ENCODE assay signal across 8 cellular contexts in genomic region chr3:171810278-171811058, GRCh38. TPM values are rescaled to one million over a fixed set of nuclear protein-coding genes. Genes with fewer than 3 reads are reported as not detected.
DNase-seq lines count a peak whose midpoint lies in the region; ATAC-seq lines count a peak whose summit lies in the region.

Gene PLD1 (minus strand): TSS chr3:171810483. CDS start chr3:171738051, 72,432 bp downstream.

- POLR2A ChIA-PET in activated CD4-positive, alpha-beta T cell treated with anti-CD3 and anti-CD28 coated beads for 36 hours (lab: Charles Lee) = interaction anchor here (0.6 kb wide), 1 partner anchor 20 kb away, joined by 3 read pairs; no protein-coding TSS in a partner anchor

- H3K9me3 Mint-ChIP-seq in activated CD4-positive, alpha-beta T cell treated with anti-CD3 and anti-CD28 coated beads for 36 hours (ENCODE audit: low read depth) = peaks cover under 1% of the 10 kb centered on the region

- H3K27ac Mint-ChIP-seq in activated CD4-positive, alpha-beta T cell treated with anti-CD3 and anti-CD28 coated beads for 36 hours = peak within 1 kb of the TSS; percentile 63

- peak within 1 kb of the TSS; percentile 66 for H3K4me3 ChIP-seq in endocrine pancreas (ENCODE audit: control insufficient read depth, insufficient read depth, low read length)

- peaks cover 21% of the 10 kb centered on the region for H3K4me1 Mint-ChIP-seq in activated CD4-positive, alpha-beta T cell treated with anti-CD3 and anti-CD28 coated beads for 36 hours

- CTCF ChIA-PET in activated CD4-positive, alpha-beta T cell treated with anti-CD3 and anti-CD28 coated beads for 36 hours (lab: Charles Lee) = interaction anchor here (0.7 to 1.5 kb wide), 3 partner anchors 19 to 454 kb away, joined by 3 read pairs; no protein-coding TSS in a partner anchor

- H3K4me3 Mint-ChIP-seq in activated CD4-positive, alpha-beta T cell treated with anti-CD3 and anti-CD28 coated beads for 36 hours = peak within 1 kb of the TSS; percentile 72

- ATAC-seq in activated CD4-positive, alpha-beta T cell treated with anti-CD3 and anti-CD28 coated beads for 36 hours = peak; percentile 40
- peak; percentile 63 for ATAC-seq in HG02678 (IDR thresholded peaks at IDR 0.05; ENCODE audit: unreplicated experiment)

- H3K36me3 Mint-ChIP-seq in activated CD4-positive, alpha-beta T cell treated with anti-CD3 and anti-CD28 coated beads for 36 hours (ENCODE audit: low read depth) = no peaks in the 10 kb centered on the region

- H3K4me1 ChIP-seq in endocrine pancreas (ENCODE audit: control insufficient read depth, insufficient read depth, low read length) = no peaks in the 10 kb centered on the region

- intact Hi-C loops in activated CD4-positive, alpha-beta T cell treated with anti-CD3 and anti-CD28 coated beads for 36 hours (cut with DNase I, micrococcal nuclease) = no loop called here

- H3K9ac ChIP-seq in endocrine pancreas (ENCODE audit: control insufficient read depth, insufficient read depth, low read length) = peak within 1 kb of the TSS; percentile 74

- H3K27me3 Mint-ChIP-seq in activated CD4-positive, alpha-beta T cell treated with anti-CD3 and anti-CD28 coated beads for 36 hours = peaks cover 37% of the 10 kb centered on the region

- H3K36me3 ChIP-seq in endocrine pancreas (ENCODE audit: control insufficient read depth, insufficient read depth, low read length) = no peaks in the 10 kb centered on the region

- DNase-seq in activated CD4-positive, alpha-beta T cell treated with anti-CD3 and anti-CD28 coated beads for 36 hours = peak; percentile 51
- DNase-seq in activated CD4-positive, alpha-beta T cell treated with anti-CD3 and anti-CD28 coated beads for 1 hour = no peak
- DNase-seq in NCI-H1930 (lab: John Stamatoyannopoulos, UW) = peak; percentile 13 to 65
- DNase-seq in activated CD4-positive, alpha-beta T cell treated with anti-CD3 and anti-CD28 coated beads, Interleukin-2, amount 50 U/mL, for 4 hours = peak; percentile 7 to 12
- DNase-seq in lung microvascular endothelial cell (ENCODE audit: low read depth in 2 of 2) = peak; percentile 78 to 82
- peak; percentile 58 for DNase-seq in stimulated activated CD8-positive, alpha-beta memory T cell treated with anti-CD3 and anti-CD28 coated beads, Interleukin-4, amount 100 ng/mL, for 48 hours

- no peaks in the 10 kb centered on the region for H3K27me3 ChIP-seq in endocrine pancreas (ENCODE audit: control insufficient read depth, insufficient read depth, low read length)

- H3K9me3 ChIP-seq in endocrine pancreas (ENCODE audit: control insufficient read depth, low read length) = no peaks in the 10 kb centered on the region

RNA-seq across cellular contexts. Expression of gene PLD1, which starts in this region (rescaled TPM):
- total RNA-seq in activated CD4-positive, alpha-beta T cell treated with anti-CD3 and anti-CD28 coated beads for 36 hours = 1 to 10 TPM; 1.1 to 1.2 TPM
- total RNA-seq in lung microvascular endothelial cell = 52.2 and 62.1 TPM in 2 replicates

Comparison
In these comparisons a context has a peak if more than half of its experiments do, and no peak if none do; other contexts are left out.
1. RNA of gene PLD1 (total RNA-seq): 52.2 to 62.1 TPM in lung microvascular endothelial cell; 1.1 to 1.2 TPM in activated CD4-positive, alpha-beta T cell treated with anti-CD3 and anti-CD28 coated beads for 36 hours; every median in the first group is over 10 times any median in the second.